2 cellular contexts compared by ENCODE assay signal in genomic region chr16:81553080-81553813, GRCh38.
TF ChIP-seq lines count a peak whose summit lies in the region.

No MANE protein-coding gene starts in this region.

TF ChIP-seq in SK-N-SH, 30 proteins besides CTCF, POLR2A, EP300 and RAD21 (continued from another document):
- no peak for TF ChIP-seq ZBTB33 (IDR thresholded peaks at IDR 0.05; ENCODE audit: borderline replicate concordance, low read depth)
- TF ChIP-seq IRF3 (IDR thresholded peaks at IDR 0.05; ENCODE audit: low read depth, low read length), result no peak
- no peak for TF ChIP-seq TAF1 (IDR thresholded peaks at IDR 0.05; ENCODE audit: borderline replicate concordance, low read depth, low read length)
- TF ChIP-seq FOXM1 (IDR thresholded peaks at IDR 0.05; ENCODE audit: low read depth), result no peak
- no peak for TF ChIP-seq EZH2phosphoT487 (IDR thresholded peaks at IDR 0.05; ENCODE audit: borderline replicate concordance, low read depth)

TF ChIP-seq in SK-N-SH treated with all-trans-retinoic acid at 6 μM for 48 hours, 23 proteins besides CTCF, POLR2A, EP300 and RAD21 (continued from another document):
- no peak for TF ChIP-seq TSHZ2 (CRISPR knock-in tag; IDR thresholded peaks at IDR 0.05)
- TF ChIP-seq ZFP3 (CRISPR knock-in tag; IDR thresholded peaks at IDR 0.05), result no peak
- no peak for TF ChIP-seq SNAI2 (CRISPR knock-in tag; IDR thresholded peaks at IDR 0.05)
- no peak for TF ChIP-seq ZNF8 (CRISPR knock-in tag; IDR thresholded peaks at IDR 0.05)
- TF ChIP-seq CSDC2 (CRISPR knock-in tag; IDR thresholded peaks at IDR 0.05), result no peak
- no peak for TF ChIP-seq ISL1 (CRISPR knock-in tag; IDR thresholded peaks at IDR 0.05)
- no peak for TF ChIP-seq CREB5 (CRISPR knock-in tag; IDR thresholded peaks at IDR 0.05; ENCODE audit: low read depth)
- TF ChIP-seq POU6F1 (CRISPR knock-in tag; IDR thresholded peaks at IDR 0.05; ENCODE audit: borderline replicate concordance, low read depth), result no peak
- TF ChIP-seq ZC3H10 (CRISPR knock-in tag; IDR thresholded peaks at IDR 0.05), result no peak
- no peak for TF ChIP-seq RARB (CRISPR knock-in tag; IDR thresholded peaks at IDR 0.05)
- TF ChIP-seq ZNF565 (CRISPR knock-in tag; conservative IDR thresholded peaks at IDR 0.05; ENCODE audit: low read depth), result no peak
- no peak for TF ChIP-seq ESRRG (CRISPR knock-in tag; IDR thresholded peaks at IDR 0.05)
- TF ChIP-seq ZFP30 (CRISPR knock-in tag; IDR thresholded peaks at IDR 0.05), result no peak
